In genomic region chr5:132010645-132011560, GRCh38 we compare ENCODE assay signal across 8 cellular contexts. TPM values are rescaled to one million over a fixed set of nuclear protein-coding genes. Genes with fewer than 3 reads are reported as not detected.
DNase-seq lines count a peak whose midpoint lies in the region; ATAC-seq and TF ChIP-seq lines count a peak whose summit lies in the region.

No MANE protein-coding gene starts in this region.

- no peak overlapping the region for H4K8ac ChIP-seq in mesenchymal stem cell (ENCODE audit: low read length)

- ATAC-seq in left ventricle myocardium superior, result no peak
- ATAC-seq in upper lobe of right lung, result no peak
- ATAC-seq in HG03159 (IDR thresholded peaks at IDR 0.05; ENCODE audit: unreplicated experiment), result no peak
- ATAC-seq in HG03432 (IDR thresholded peaks at IDR 0.05; ENCODE audit: unreplicated experiment), result no peak

- H3K9ac ChIP-seq in mammary epithelial cell (ENCODE audit: insufficient read depth, low read length), result no peak overlapping the region
- no peak overlapping the region for H3K9ac ChIP-seq in mesenchymal stem cell (ENCODE audit: low read length)

- 65% methylated on average over 12 of the region's 43 CpGs for whole genome bisulfite sequencing in mammary epithelial cell (ENCODE audit: low coverage, missing lambda C conversion rate)
- 12% methylated on average over 32 of the region's 43 CpGs for WGBS in mesenchymal stem cell

- in situ Hi-C loops in mammary epithelial cell (cut with MboI; ENCODE audit: low sequenced_read_pairs in 2 of 2), result loop anchor here in 1 of 2 donors (25.0 kb wide), 1 partner anchor 199 kb away; no protein-coding TSS in a partner anchor

- intact Hi-C loops in cardiac septum (cut with DNase I), result no loop called here
- intact Hi-C loops in left ventricle myocardium superior (cut with micrococcal nuclease), result no loop called here
- intact Hi-C loops in mammary epithelial cell (cut with micrococcal nuclease), result no loop called here
- intact Hi-C loops in upper lobe of right lung (cut with DNase I), result no loop called here

- dilution Hi-C loops in mammary epithelial cell (cut with HindIII; ENCODE audit: low sequenced_read_pairs), result no loop called here

- no peaks in the 10 kb centered on the region for H3K79me1 ChIP-seq in mesenchymal stem cell (replicated peaks; ENCODE audit: low read length, poor library complexity, severe bottlenecking)

- H2AK5ac ChIP-seq in mesenchymal stem cell (ENCODE audit: low read length, severe bottlenecking), result no peak overlapping the region

- H3K4me3 ChIP-seq in mammary epithelial cell (replicated peaks in 1 of 3; ENCODE audit: insufficient read depth in 1 of 3, low read depth in 2 of 3, low read length in 3 of 3) (peak overlapping the region in 2 of 3 experiments; percentile 37 to 52), mesenchymal stem cell (ENCODE audit: insufficient read depth in 1 of 2, low read depth in 1 of 2, low read length in 2 of 2) (peak overlapping the region; percentile 59 to 69), upper lobe of right lung (peak overlapping the region; percentile 57)

- no TSS peak for BruUV-seq in mammary epithelial cell (replicated peaks; lab: Mats Ljungman, UMichigan)

- H3K27ac ChIP-seq in mammary epithelial cell (ENCODE audit: insufficient read depth, low read depth, low read length), result no peak overlapping the region
- no peak overlapping the region for H3K27ac ChIP-seq in mesenchymal stem cell (ENCODE audit: low read length, poor library complexity, severe bottlenecking)
- H3K27ac ChIP-seq in upper lobe of right lung, result no peak overlapping the region

- no peak overlapping the region for H3K18ac ChIP-seq in mesenchymal stem cell (ENCODE audit: low read depth in 1 of 2, low read length in 2 of 2)

- H3K14ac ChIP-seq in mesenchymal stem cell (ENCODE audit: low read length in 2 of 2), result no peak overlapping the region

- no peaks in the 10 kb centered on the region for H3K9me3 ChIP-seq in mammary epithelial cell (replicated peaks; ENCODE audit: insufficient read depth, low read length)
- no peaks in the 10 kb centered on the region for H3K9me3 ChIP-seq in mesenchymal stem cell (ENCODE audit: control insufficient read depth, low read length)
- H3K9me3 ChIP-seq in upper lobe of right lung, result no peaks in the 10 kb centered on the region

- H4K20me1 ChIP-seq in mammary epithelial cell (ENCODE audit: insufficient read depth, low read length), result no peaks in the 10 kb centered on the region

- H2BK15ac ChIP-seq in mesenchymal stem cell (ENCODE audit: low read depth, poor library complexity, severe bottlenecking), result no peak overlapping the region

- H2BK120ac ChIP-seq in mesenchymal stem cell (ENCODE audit: low read depth, low read length), result no peak overlapping the region

- H2AFZ ChIP-seq in mammary epithelial cell (ENCODE audit: low read depth, low read length) (peak overlapping the region; percentile 68), mesenchymal stem cell (ENCODE audit: low read depth, low read length) (no peak overlapping the region)

- H4K91ac ChIP-seq in mesenchymal stem cell (ENCODE audit: low read length), result no peak overlapping the region

- CTCF ChIA-PET in mammary epithelial cell (lab: Charles Lee; ENCODE audit: low non-redundant PET), result no interaction called here

- H3K4me2 ChIP-seq in mammary epithelial cell (ENCODE audit: insufficient read depth, low read depth, low read length) (peak overlapping the region; percentile 99), mesenchymal stem cell (ENCODE audit: low read length, poor library complexity, severe bottlenecking) (peak overlapping the region; percentile 95)

- no peak for TF ChIP-seq CTCF in mammary epithelial cell (conservative IDR thresholded peaks at IDR 0.05 in 1 of 2, IDR thresholded peaks at IDR 0.05 in 1 of 2; ENCODE audit: extremely low read depth in 1 of 2, insufficient read depth in 1 of 2, low read depth in 1 of 2, low read length in 2 of 2)
- TF ChIP-seq CTCF in upper lobe of right lung (IDR thresholded peaks at IDR 0.05), result no peak

- no peak overlapping the region for H3K4ac ChIP-seq in mesenchymal stem cell (ENCODE audit: low read depth in 1 of 2, low read length in 2 of 2)

- peaks cover 7% of the 10 kb centered on the region for H3K27me3 ChIP-seq in mammary epithelial cell (ENCODE audit: insufficient read depth, low read length)
- H3K27me3 ChIP-seq in mesenchymal stem cell (ENCODE audit: control insufficient read depth in 1 of 2, insufficient read depth in 1 of 2, low read length in 2 of 2), result peaks cover 61 to 70% of the 10 kb centered on the region in 2 experiments
- H3K27me3 ChIP-seq in upper lobe of right lung, result peaks cover 20% of the 10 kb centered on the region

- H2BK12ac ChIP-seq in mesenchymal stem cell (ENCODE audit: low read length in 2 of 2), result no peak overlapping the region

- H3K79me2 ChIP-seq in mammary epithelial cell (ENCODE audit: insufficient read depth, low read length), result no peaks in the 10 kb centered on the region

- H3K36me3 ChIP-seq in mammary epithelial cell (ENCODE audit: insufficient read depth, low read length), result no peaks in the 10 kb centered on the region
- no peaks in the 10 kb centered on the region for H3K36me3 ChIP-seq in mesenchymal stem cell (ENCODE audit: control insufficient read depth in 1 of 2, insufficient read depth in 2 of 2, low read depth in 1 of 2, low read length in 2 of 2)
- H3K36me3 ChIP-seq in upper lobe of right lung, result no peaks in the 10 kb centered on the region

- H3K23ac ChIP-seq in mesenchymal stem cell (ENCODE audit: low read length in 2 of 2), result no peak overlapping the region

- H2BK5ac ChIP-seq in mesenchymal stem cell (ENCODE audit: low read depth, low read length, poor library complexity, severe bottlenecking), result no peak overlapping the region

- peaks cover 17% of the 10 kb centered on the region for H3K4me1 ChIP-seq in mammary epithelial cell (ENCODE audit: insufficient read depth, low read length)
- peaks cover 11% of the 10 kb centered on the region for H3K4me1 ChIP-seq in mesenchymal stem cell (ENCODE audit: control insufficient read depth, insufficient read depth, low read depth, low read length)
- H3K4me1 ChIP-seq in upper lobe of right lung, result peaks cover 6% of the 10 kb centered on the region

- DNase-seq in cardiac septum (ENCODE audit: low spot score) (peak; percentile 74), left ventricle myocardium superior (no peak), mammary epithelial cell (no peak), mesenchymal stem cell (no peak), upper lobe of right lung (peak; percentile 63), AG08396 (ENCODE audit: low spot score) (no peak)

RNA-seq across cellular contexts. Expression of gene ACSL6, which starts 0.6 kb away (rescaled TPM):
- total RNA-seq in cardiac septum (4.5 TPM), left ventricle myocardium superior (4.4 TPM), mammary epithelial cell (under 1 TPM in 1 of 2 donors, not detected in 1; 0.33 TPM), upper lobe of right lung (0.98 TPM)
- 0.10 TPM for polyA plus RNA-seq in mammary epithelial cell
- not detected for polyA minus RNA-seq in mammary epithelial cell
- polyA plus RNA-seq in mesenchymal stem cell (2013, experiment 1 of 2), result 0.03 TPM
- polyA plus RNA-seq in mesenchymal stem cell (2013, experiment 2 of 2), result not detected

RNA-seq across cellular contexts. Expression of gene IL3, which starts 49.6 kb away (rescaled TPM):
- not detected for total RNA-seq in cardiac septum
- total RNA-seq in left ventricle myocardium superior, result not detected
- not detected for total RNA-seq in mammary epithelial cell
- not detected for polyA plus RNA-seq in mammary epithelial cell
- polyA minus RNA-seq in mammary epithelial cell, result not detected
- polyA plus RNA-seq in mesenchymal stem cell (2013, experiment 1 of 2), result not detected
- polyA plus RNA-seq in mesenchymal stem cell (2013, experiment 2 of 2), result not detected
- not detected for total RNA-seq in upper lobe of right lung

Comparison
In these comparisons a context has a peak if more than half of its experiments do, and no peak if none do; other contexts are left out.
1. DNase-seq: peak in cardiac septum (single experiment) and upper lobe of right lung (single experiment); none in left ventricle myocardium superior (single experiment), mammary epithelial cell (single experiment), mesenchymal stem cell (single experiment) and AG08396 (single experiment).
2. Peak in every context shown above with its lines, with median percentiles within 50 percentile points of each other: H3K4me3 ChIP-seq.